In genomic region chr12:81092053-81092452, GRCh38 we compare ENCODE assay signal across 36 cellular contexts. TPM values are rescaled to one million over a fixed set of nuclear protein-coding genes. Genes with fewer than 3 reads are reported as not detected.
"Had no signal": no experiment of that assay in that cellular context is flagged by ENCODE, and none has a peak within 500 bp of the region (broad histone marks: within the 10 kb centered on the region; RNA-seq: fewer than 3 reads in every experiment).

No MANE protein-coding gene starts in this region.

- H3K27ac ChIP-seq: KMS-11 had no signal

- DNase-seq: Karpas-422, Kasumi-1, MG63, MM.1S, MV-4-11, NCI-H1048, NCI-H1092, NCI-H1092 treated with DMSO at 0.1 percent for 48 hours, NCI-H1105, NCI-H1105 treated with DMSO at 0.1 percent for 48 hours, NCI-H1417, NCI-H1417 treated with DMSO at 0.1 percent for 48 hours, NCI-H1436, NCI-H1436 treated with DMSO at 0.1 percent for 48 hours, NCI-H146, NCI-H1694, NCI-H1694 treated with DMSO at 0.1 percent for 48 hours, NCI-H187, NCI-H187 treated with DMSO at 0.1 percent for 48 hours, NCI-H1930, NCI-H2029, NCI-H2029 treated with DMSO at 0.1 percent for 48 hours, NCI-H2081, NCI-H2081 treated with DMSO at 0.1 percent for 48 hours, NCI-H2107, NCI-H2171, NCI-H2171 treated with DMSO at 0.1 percent for 48 hours, NCI-H2227 treated with DMSO at 0.1 percent for 48 hours, NCI-H226, NCI-H345, NCI-H446, NCI-H446 treated with DMSO at 0.1 percent for 48 hours, NCI-H510A, NCI-H510A treated with DMSO at 0.1 percent for 48 hours had no signal

- H3K9ac ChIP-seq: KMS-11 had no signal

- H3K36me3 ChIP-seq: MG63 had no signal

- H3K4me2 ChIP-seq: KMS-11 had no signal

- H3K27me3 ChIP-seq: MG63 had no signal

- H3K9me3 ChIP-seq: MG63 had no signal

- H3K4me3 ChIP-seq: MG63 had no signal

RNA-seq across cellular contexts. Expression of gene ACSS3, which starts 14.2 kb away (rescaled TPM):
- total RNA-seq: MCF 10A had no signal
